1 cellular context compared by ENCODE assay signal in the genomic region with DNA sequence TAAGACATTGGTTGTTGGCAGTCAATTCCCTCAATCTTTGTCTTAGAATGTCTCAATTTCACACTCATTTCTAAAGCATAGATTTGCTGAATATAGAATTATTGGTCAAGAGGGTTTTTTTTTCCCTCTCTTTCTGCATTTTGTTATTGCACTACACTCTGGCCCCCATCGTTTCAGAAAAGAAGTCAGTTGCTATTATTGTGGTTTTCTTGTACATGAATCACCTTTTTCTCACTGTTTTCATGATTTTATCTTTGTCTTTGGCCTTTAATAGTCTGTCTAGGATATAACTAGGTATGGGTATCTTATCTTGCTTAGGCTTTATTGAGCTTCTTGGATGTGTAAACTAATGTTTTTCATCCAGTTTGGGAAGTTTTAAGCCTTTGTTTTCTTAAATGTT.
TF ChIP-seq lines count a peak whose summit lies in the region.

No MANE protein-coding gene starts in this region.

TF ChIP-seq in GM12878, 131 proteins besides CTCF, POLR2A, EP300 and RAD21:
- TF ChIP-seq RUNX3 (IDR thresholded peaks at IDR 0.05; ENCODE audit: low read length) = peak; percentile 49; the same call in 1 of the 2 replicates
- TF ChIP-seq MYB (IDR thresholded peaks at IDR 0.05; ENCODE audit: borderline replicate concordance, low read depth, low read length) = no peak
- TF ChIP-seq USF1 (IDR thresholded peaks at IDR 0.05; ENCODE audit: borderline replicate concordance, extremely low read length, insufficient read depth, low read depth, low read length) = no peak
- TF ChIP-seq LARP7 (IDR thresholded peaks at IDR 0.05) = no peak
- TF ChIP-seq, protein P1, sequence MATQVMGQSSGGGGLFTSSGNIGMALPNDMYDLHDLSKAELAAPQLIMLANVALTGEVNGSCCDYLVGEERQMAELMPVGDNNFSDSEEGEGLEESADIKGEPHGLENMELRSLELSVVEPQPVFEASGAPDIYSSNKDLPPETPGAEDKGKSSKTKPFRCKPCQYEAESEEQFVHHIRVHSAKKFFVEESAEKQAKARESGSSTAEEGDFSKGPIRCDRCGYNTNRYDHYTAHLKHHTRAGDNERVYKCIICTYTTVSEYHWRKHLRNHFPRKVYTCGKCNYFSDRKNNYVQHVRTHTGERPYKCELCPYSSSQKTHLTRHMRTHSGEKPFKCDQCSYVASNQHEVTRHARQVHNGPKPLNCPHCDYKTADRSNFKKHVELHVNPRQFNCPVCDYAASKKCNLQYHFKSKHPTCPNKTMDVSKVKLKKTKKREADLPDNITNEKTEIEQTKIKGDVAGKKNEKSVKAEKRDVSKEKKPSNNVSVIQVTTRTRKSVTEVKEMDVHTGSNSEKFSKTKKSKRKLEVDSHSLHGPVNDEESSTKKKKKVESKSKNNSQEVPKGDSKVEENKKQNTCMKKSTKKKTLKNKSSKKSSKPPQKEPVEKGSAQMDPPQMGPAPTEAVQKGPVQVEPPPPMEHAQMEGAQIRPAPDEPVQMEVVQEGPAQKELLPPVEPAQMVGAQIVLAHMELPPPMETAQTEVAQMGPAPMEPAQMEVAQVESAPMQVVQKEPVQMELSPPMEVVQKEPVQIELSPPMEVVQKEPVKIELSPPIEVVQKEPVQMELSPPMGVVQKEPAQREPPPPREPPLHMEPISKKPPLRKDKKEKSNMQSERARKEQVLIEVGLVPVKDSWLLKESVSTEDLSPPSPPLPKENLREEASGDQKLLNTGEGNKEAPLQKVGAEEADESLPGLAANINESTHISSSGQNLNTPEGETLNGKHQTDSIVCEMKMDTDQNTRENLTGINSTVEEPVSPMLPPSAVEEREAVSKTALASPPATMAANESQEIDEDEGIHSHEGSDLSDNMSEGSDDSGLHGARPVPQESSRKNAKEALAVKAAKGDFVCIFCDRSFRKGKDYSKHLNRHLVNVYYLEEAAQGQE (IDR thresholded peaks at IDR 0.05; ENCODE audit: low read depth, low read length) = no peak
- no peak for TF ChIP-seq WRNIP1 (IDR thresholded peaks at IDR 0.05; ENCODE audit: borderline replicate concordance, low read depth, low read length)
- no peak for TF ChIP-seq SIN3A (IDR thresholded peaks at IDR 0.05; ENCODE audit: low read depth, low read length)
- TF ChIP-seq, protein P2, sequence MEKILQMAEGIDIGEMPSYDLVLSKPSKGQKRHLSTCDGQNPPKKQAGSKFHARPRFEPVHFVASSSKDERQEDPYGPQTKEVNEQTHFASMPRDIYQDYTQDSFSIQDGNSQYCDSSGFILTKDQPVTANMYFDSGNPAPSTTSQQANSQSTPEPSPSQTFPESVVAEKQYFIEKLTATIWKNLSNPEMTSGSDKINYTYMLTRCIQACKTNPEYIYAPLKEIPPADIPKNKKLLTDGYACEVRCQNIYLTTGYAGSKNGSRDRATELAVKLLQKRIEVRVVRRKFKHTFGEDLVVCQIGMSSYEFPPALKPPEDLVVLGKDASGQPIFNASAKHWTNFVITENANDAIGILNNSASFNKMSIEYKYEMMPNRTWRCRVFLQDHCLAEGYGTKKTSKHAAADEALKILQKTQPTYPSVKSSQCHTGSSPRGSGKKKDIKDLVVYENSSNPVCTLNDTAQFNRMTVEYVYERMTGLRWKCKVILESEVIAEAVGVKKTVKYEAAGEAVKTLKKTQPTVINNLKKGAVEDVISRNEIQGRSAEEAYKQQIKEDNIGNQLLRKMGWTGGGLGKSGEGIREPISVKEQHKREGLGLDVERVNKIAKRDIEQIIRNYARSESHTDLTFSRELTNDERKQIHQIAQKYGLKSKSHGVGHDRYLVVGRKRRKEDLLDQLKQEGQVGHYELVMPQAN (conservative IDR thresholded peaks at IDR 0.05) = no peak
- peak; percentile 27 for TF ChIP-seq JUNB (IDR thresholded peaks at IDR 0.05)
- TF ChIP-seq, protein P3, sequence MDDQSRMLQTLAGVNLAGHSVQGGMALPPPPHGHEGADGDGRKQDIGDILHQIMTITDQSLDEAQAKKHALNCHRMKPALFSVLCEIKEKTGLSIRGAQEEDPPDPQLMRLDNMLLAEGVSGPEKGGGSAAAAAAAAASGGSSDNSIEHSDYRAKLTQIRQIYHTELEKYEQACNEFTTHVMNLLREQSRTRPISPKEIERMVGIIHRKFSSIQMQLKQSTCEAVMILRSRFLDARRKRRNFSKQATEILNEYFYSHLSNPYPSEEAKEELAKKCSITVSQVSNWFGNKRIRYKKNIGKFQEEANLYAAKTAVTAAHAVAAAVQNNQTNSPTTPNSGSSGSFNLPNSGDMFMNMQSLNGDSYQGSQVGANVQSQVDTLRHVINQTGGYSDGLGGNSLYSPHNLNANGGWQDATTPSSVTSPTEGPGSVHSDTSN (IDR thresholded peaks at IDR 0.05; ENCODE audit: insufficient replicate concordance, low read depth, low read length) = no peak
- TF ChIP-seq NFIC (IDR thresholded peaks at IDR 0.05; ENCODE audit: low read depth, low read length) = peak; percentile 30; the same call in 1 of the 2 replicates
- TF ChIP-seq NR2F1 (conservative IDR thresholded peaks at IDR 0.05) = no peak
